In genomic region chr3:8052599-8053185, GRCh38 we compare ENCODE assay signal across 19 cellular contexts.
DNase-seq lines count a peak whose midpoint lies in the region; ATAC-seq and TF ChIP-seq lines count a peak whose summit lies in the region.
"Had no signal": no experiment of that assay in that cellular context is flagged by ENCODE, and none has a peak within 500 bp of the region (broad histone marks: within the 10 kb centered on the region; RNA-seq: fewer than 3 reads in every experiment).

No MANE protein-coding gene starts in this region.

- H3K4me1 ChIP-seq in SK-N-SH (ENCODE audit: control insufficient read depth in 1 of 2, insufficient read depth in 2 of 2, low read depth in 1 of 2, low read length in 1 of 2) (peaks cover 0 to 4% of the 10 kb centered on the region in 2 experiments; a peak in 1 of 4 replicates), body of pancreas (no peaks in the 10 kb centered on the region), left ventricle myocardium inferior (peaks cover 16% of the 10 kb centered on the region), gastroesophageal sphincter (peaks cover 0 to 25% (median 0%) of the 10 kb centered on the region in 3 donors)
- H3K4me1 ChIP-seq: BLaER1 treated with 17β-estradiol and CSF1 and Interleukin-3, amounts not matched to agents 10 nM and 100 nM; HAP-1 had no signal

- DNase-seq in SK-N-SH: no peak
- peak in 3 of 4 donors; percentile 12 to 43 (median 19) for DNase-seq in body of pancreas
- DNase-seq in left ventricle myocardium inferior: peak; percentile 24
- DNase-seq in superior temporal gyrus (ENCODE audit: extremely low spot score): peak; percentile 30
- no peak for DNase-seq in DMS79 treated with DMSO at 0.1 percent for 48 hours (lab: John Stamatoyannopoulos, UW)
- DNase-seq: 8988T; activated CD4-positive, alpha-beta T cell treated with anti-CD3 and anti-CD28 coated beads for 1 hour; amniotic stem cell; DMS153; glutamatergic neuron; kidney; NCI-H1417 treated with DMSO at 0.1 percent for 48 hours; SIG-M5; stimulated activated naive CD4-positive, alpha-beta T cell had no signal

- TF ChIP-seq EP300 in SK-N-SH (IDR thresholded peaks at IDR 0.05; ENCODE audit: borderline replicate concordance in 1 of 2, low read depth in 1 of 2, low read length in 1 of 2) (no peak), gastroesophageal sphincter (IDR thresholded peaks at IDR 0.05) (no peak)

- CTCF ChIA-PET in SK-N-SH (lab: Yijun Ruan, JAX): no interaction called here

- no peak overlapping the region for H3K9ac ChIP-seq in SK-N-SH
- H3K9ac ChIP-seq: BLaER1 treated with 17β-estradiol and CSF1 and Interleukin-3, amounts not matched to agents 10 nM and 100 nM had no signal

- H3K27ac ChIP-seq in SK-N-SH (ENCODE audit: low read depth in 2 of 2, low read length in 1 of 2) (no peak overlapping the region), body of pancreas (no peak overlapping the region), left ventricle myocardium inferior (replicated peaks) (no peak overlapping the region), gastroesophageal sphincter (no peak overlapping the region)
- H3K27ac ChIP-seq: BLaER1 treated with 17β-estradiol and CSF1 and Interleukin-3, amounts not matched to agents 10 nM and 100 nM had no signal

- ATAC-seq in SK-N-SH treated with all-trans-retinoic acid at 6 μM for 48 hours (no peak), body of pancreas (no peak), HG03460 (IDR thresholded peaks at IDR 0.05; ENCODE audit: unreplicated experiment) (no peak), gastroesophageal sphincter (no peak)

- intact Hi-C loops in body of pancreas (cut with DNase I) (no loop called here), left ventricle myocardium inferior (cut with micrococcal nuclease) (no loop called here)

- H2AFZ ChIP-seq in SK-N-SH (ENCODE audit: low read depth): no peak overlapping the region

- POLR2A ChIA-PET in SK-N-SH (lab: Yijun Ruan, JAX): interaction anchor here (0.6 kb wide), 1 partner anchor 187 kb away, joined by 3 read pairs; no protein-coding TSS in a partner anchor

- TF ChIP-seq POLR2A in body of pancreas (IDR thresholded peaks at IDR 0.05) (no peak), gastroesophageal sphincter (IDR thresholded peaks at IDR 0.05) (no peak)

- no peak overlapping the region for H3K4me3 ChIP-seq in SK-N-SH (ENCODE audit: low read depth in 2 of 2, low read length in 1 of 2)
- no peak overlapping the region for H3K4me3 ChIP-seq in body of pancreas
- no peak overlapping the region for H3K4me3 ChIP-seq in left ventricle myocardium inferior
- H3K4me3 ChIP-seq in gastroesophageal sphincter: no peak overlapping the region
- H3K4me3 ChIP-seq: BLaER1 treated with 17β-estradiol and CSF1 and Interleukin-3, amounts not matched to agents 10 nM and 100 nM; HAP-1 had no signal

- WGBS in SK-N-SH (ENCODE audit: low lambda C conversion rate): 32% methylated on average over 6 of the region's 7 CpGs
- WGBS in body of pancreas, 2 donors: 58 to 63% methylated on average over 7 of the region's 7 CpGs
- 33 to 56% methylated on average over 1 to 5 of the region's 7 CpGs for WGBS in gastroesophageal sphincter (ENCODE audit: low coverage in 1 of 2), 2 donors

- H3K79me2 ChIP-seq in SK-N-SH (ENCODE audit: insufficient read depth): no peaks in the 10 kb centered on the region

- no peaks in the 10 kb centered on the region for H3K9me2 ChIP-seq in SK-N-SH

- no peak for TF ChIP-seq CTCF in SK-N-SH (IDR thresholded peaks at IDR 0.05)
- no peak for TF ChIP-seq CTCF in body of pancreas (IDR thresholded peaks at IDR 0.05)
- no peak for TF ChIP-seq CTCF in left ventricle myocardium inferior (IDR thresholded peaks at IDR 0.05; ENCODE audit: borderline replicate concordance)
- no peak for TF ChIP-seq CTCF in gastroesophageal sphincter (IDR thresholded peaks at IDR 0.05)

- H3K9me3 ChIP-seq in SK-N-SH: no peaks in the 10 kb centered on the region
- no peaks in the 10 kb centered on the region for H3K9me3 ChIP-seq in body of pancreas
- H3K9me3 ChIP-seq in left ventricle myocardium inferior (replicated peaks): no peaks in the 10 kb centered on the region
- no peaks in the 10 kb centered on the region for H3K9me3 ChIP-seq in gastroesophageal sphincter
- H3K9me3 ChIP-seq: BLaER1 treated with 17β-estradiol and CSF1 and Interleukin-3, amounts not matched to agents 10 nM and 100 nM; HAP-1 had no signal

- H3K27me3 ChIP-seq in SK-N-SH (ENCODE audit: insufficient read depth) (no peaks in the 10 kb centered on the region), body of pancreas (no peaks in the 10 kb centered on the region), left ventricle myocardium inferior (ENCODE audit: low read depth) (no peaks in the 10 kb centered on the region), gastroesophageal sphincter (no peaks in the 10 kb centered on the region)
- H3K27me3 ChIP-seq: BLaER1 treated with 17β-estradiol and CSF1 and Interleukin-3, amounts not matched to agents 10 nM and 100 nM had no signal

- no peak for TF ChIP-seq RAD21 in SK-N-SH (IDR thresholded peaks at IDR 0.05; ENCODE audit: low read length)

- H3K36me3 ChIP-seq in SK-N-SH (replicated peaks in 1 of 2; ENCODE audit: control insufficient read depth in 1 of 2, insufficient read depth in 2 of 2, low read length in 1 of 2) (no peaks in the 10 kb centered on the region), body of pancreas (replicated peaks in 1 of 2; ENCODE audit: insufficient read depth in 1 of 2, low read depth in 2 of 2) (no peaks in the 10 kb centered on the region), left ventricle myocardium inferior (no peaks in the 10 kb centered on the region), gastroesophageal sphincter (no peaks in the 10 kb centered on the region)
- H3K36me3 ChIP-seq: BLaER1 treated with 17β-estradiol and CSF1 and Interleukin-3, amounts not matched to agents 10 nM and 100 nM; HAP-1 had no signal

- H3K4me2 ChIP-seq in SK-N-SH: no peak overlapping the region
- H3K4me2 ChIP-seq: BLaER1 treated with 17β-estradiol and CSF1 and Interleukin-3, amounts not matched to agents 10 nM and 100 nM had no signal

- H4K20me1 ChIP-seq in SK-N-SH (ENCODE audit: insufficient read depth): no peaks in the 10 kb centered on the region
- H4K20me1 ChIP-seq: BLaER1 treated with 17β-estradiol and CSF1 and Interleukin-3, amounts not matched to agents 10 nM and 100 nM had no signal

- H3F3A ChIP-seq in SK-N-SH (replicated peaks; ENCODE audit: insufficient read depth): no peaks in the 10 kb centered on the region

TF ChIP-seq in SK-N-SH treated with all-trans-retinoic acid at 6 μM for 48 hours, 23 proteins besides CTCF, POLR2A, EP300 and RAD21 (continues in another document):
- TF ChIP-seq ISL1 (CRISPR knock-in tag; IDR thresholded peaks at IDR 0.05) (0 out of 2 replicates have a peak, but pooled peaks have one; percentile 22), OSR1 (CRISPR knock-in tag; IDR thresholded peaks at IDR 0.05) (no peak), GLIS3 (CRISPR knock-in tag; IDR thresholded peaks at IDR 0.05) (no peak), RARB (CRISPR knock-in tag; IDR thresholded peaks at IDR 0.05) (no peak), POU6F1 (CRISPR knock-in tag; IDR thresholded peaks at IDR 0.05; ENCODE audit: borderline replicate concordance, low read depth) (no peak), ZFP3 (CRISPR knock-in tag; IDR thresholded peaks at IDR 0.05) (no peak), TOX (CRISPR knock-in tag; IDR thresholded peaks at IDR 0.05; ENCODE audit: borderline replicate concordance) (no peak), CSDC2 (CRISPR knock-in tag; IDR thresholded peaks at IDR 0.05) (no peak), SNAI2 (CRISPR knock-in tag; IDR thresholded peaks at IDR 0.05) (no peak), ZFP30 (CRISPR knock-in tag; IDR thresholded peaks at IDR 0.05) (no peak), ZNF8 (CRISPR knock-in tag; IDR thresholded peaks at IDR 0.05) (no peak)

TF ChIP-seq in SK-N-SH, 30 proteins besides CTCF, POLR2A, EP300 and RAD21 (continues in another document):
- TF ChIP-seq SMC3 (IDR thresholded peaks at IDR 0.05; ENCODE audit: low read depth, low read length) (no peak), POLR2AphosphoS5 (IDR thresholded peaks at IDR 0.05; ENCODE audit: low read depth, low read length) (no peak), PBX3 (IDR thresholded peaks at IDR 0.05) (no peak), FOXM1 (IDR thresholded peaks at IDR 0.05; ENCODE audit: low read depth) (no peak), NRF1 (IDR thresholded peaks at IDR 0.05; ENCODE audit: low read depth, low read length) (no peak), USF2 (IDR thresholded peaks at IDR 0.05; ENCODE audit: borderline replicate concordance, low read depth, low read length) (no peak), TCF12 (IDR thresholded peaks at IDR 0.05) (no peak), RCOR1 (IDR thresholded peaks at IDR 0.05; ENCODE audit: low read length) (no peak), IRF3 (IDR thresholded peaks at IDR 0.05; ENCODE audit: low read depth, low read length) (no peak), MXI1 (IDR thresholded peaks at IDR 0.05; ENCODE audit: low read depth, low read length) (no peak), SIN3A (IDR thresholded peaks at IDR 0.05; ENCODE audit: borderline replicate concordance, low read depth, low read length) (no peak)

Comparison
In these comparisons a context has a peak if more than half of its experiments do, and no peak if none do; other contexts are left out.
1. DNase-seq: peak in body of pancreas (3 of 4), left ventricle myocardium inferior (single experiment) and superior temporal gyrus (single experiment); none in SK-N-SH (single experiment) and DMS79 treated with DMSO at 0.1 percent for 48 hours (single experiment).